12 cellular contexts compared by ENCODE assay signal in the genomic region with DNA sequence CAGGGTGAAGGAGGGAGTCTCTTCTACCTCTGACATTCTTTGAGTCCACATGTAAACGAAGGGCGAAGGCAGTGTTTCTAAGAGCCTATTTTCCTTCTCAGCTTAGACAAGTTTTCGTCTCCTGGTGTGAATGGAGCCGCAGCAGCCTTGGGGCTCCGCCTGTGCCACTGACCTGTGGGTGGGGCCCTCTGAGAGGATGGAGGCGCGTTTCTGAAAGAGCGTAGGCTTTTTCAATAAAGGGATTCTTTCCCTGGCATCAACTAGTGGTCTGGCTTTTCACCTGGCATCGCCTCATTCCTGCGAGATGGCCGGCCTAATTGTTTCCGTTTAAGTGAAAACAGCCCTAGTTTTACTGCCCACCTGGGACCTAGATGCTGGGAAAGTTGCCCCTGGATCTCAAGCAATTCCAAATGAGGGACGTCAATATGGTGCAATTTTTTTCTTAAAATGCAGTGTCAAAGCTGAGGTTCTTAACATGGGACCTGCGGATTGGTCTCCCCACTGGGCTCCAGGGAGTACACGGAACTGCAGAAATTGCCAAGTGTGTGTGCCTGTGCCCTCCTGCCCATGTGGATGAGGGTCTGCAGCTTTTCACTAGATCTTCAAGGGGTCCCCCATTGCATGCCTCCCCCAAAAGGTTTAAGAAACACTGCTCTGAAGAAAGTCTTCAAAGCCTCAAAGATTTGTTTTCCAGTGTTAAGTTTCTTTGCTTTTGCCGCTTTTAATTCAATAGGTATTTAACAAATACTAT. TPM values are rescaled to one million over a fixed set of nuclear protein-coding genes. Genes with fewer than 3 reads are reported as not detected.
DNase-seq lines count a peak whose midpoint lies in the region; ATAC-seq and TF ChIP-seq lines count a peak whose summit lies in the region.
"Had no signal": no experiment of that assay in that cellular context is flagged by ENCODE, and none has a peak within 500 bp of the region (broad histone marks: within the 10 kb centered on the region; RNA-seq: fewer than 3 reads in every experiment).

No MANE protein-coding gene starts in this region.

- H3K9me3 ChIP-seq in HAP-1 = no peaks in the 10 kb centered on the region; the same call in 1 of the 2 replicates
- no peaks in the 10 kb centered on the region for H3K9me3 ChIP-seq in mammary epithelial cell (replicated peaks; ENCODE audit: insufficient read depth, low read length)
- H3K9me3 ChIP-seq in lower lobe of right lung = no peaks in the 10 kb centered on the region

- no peaks in the 10 kb centered on the region for H3K79me2 ChIP-seq in mammary epithelial cell (ENCODE audit: insufficient read depth, low read length)

- H3K4me3 Mint-ChIP-seq in stimulated activated memory B cell treated with anti-CD40 and anti-IgM and Interleukin-4, amounts not matched to agents 10 μg/mL and 1 μg/mL and 100 μg/mL, for 72 hours = peak overlapping the region; percentile 19
- H3K4me3 Mint-ChIP-seq: T-cell had no signal

- TF ChIP-seq CTCF in mammary epithelial cell (conservative IDR thresholded peaks at IDR 0.05 in 1 of 2, IDR thresholded peaks at IDR 0.05 in 1 of 2; ENCODE audit: extremely low read depth in 1 of 2, insufficient read depth in 1 of 2, low read depth in 1 of 2, low read length in 2 of 2) (no peak), lower lobe of right lung (IDR thresholded peaks at IDR 0.05) (no peak)

- no peaks in the 10 kb centered on the region for H4K20me1 ChIP-seq in mammary epithelial cell (ENCODE audit: insufficient read depth, low read length)

- intact Hi-C loops in mammary epithelial cell (cut with micrococcal nuclease) (no loop called here), lower lobe of right lung (cut with DNase I) (no loop called here)

- DNase-seq in HAP-1 (ENCODE audit: low spot score in 2 of 2) (no peak), mammary epithelial cell (no peak), lower lobe of right lung (no peak), GM19238 (ENCODE audit: insufficient read length, low spot score) (no peak), germinal center (ENCODE audit: low spot score) (no peak)
- DNase-seq: DMS79, NCI-H226, T-cell had no signal

- no peaks in the 10 kb centered on the region for H3K9me3 Mint-ChIP-seq in stimulated activated memory B cell treated with anti-CD40 and anti-IgM and Interleukin-4, amounts not matched to agents 10 μg/mL and 1 μg/mL and 100 μg/mL, for 72 hours
- H3K9me3 Mint-ChIP-seq: T-cell had no signal

- H3K27me3 ChIP-seq in HAP-1 (ENCODE audit: low read depth) (peaks cover 13% of the 10 kb centered on the region), mammary epithelial cell (ENCODE audit: insufficient read depth, low read length) (peaks cover 8% of the 10 kb centered on the region), lower lobe of right lung (ENCODE audit: low read depth) (peaks cover 14% of the 10 kb centered on the region)

- H2AFZ ChIP-seq in mammary epithelial cell (ENCODE audit: low read depth, low read length) = peak overlapping the region; percentile 64

- peaks cover 26% of the 10 kb centered on the region for H3K27me3 Mint-ChIP-seq in stimulated activated memory B cell treated with anti-CD40 and anti-IgM and Interleukin-4, amounts not matched to agents 10 μg/mL and 1 μg/mL and 100 μg/mL, for 72 hours

- BruUV-seq in mammary epithelial cell (replicated peaks; lab: Mats Ljungman, UMichigan) = no TSS peak

- H3K9ac ChIP-seq in mammary epithelial cell (ENCODE audit: insufficient read depth, low read length) = no peak overlapping the region

- dilution Hi-C loops in mammary epithelial cell (cut with HindIII; ENCODE audit: low sequenced_read_pairs) = no loop called here

- H3K27ac Mint-ChIP-seq in stimulated activated memory B cell treated with anti-CD40 and anti-IgM and Interleukin-4, amounts not matched to agents 10 μg/mL and 1 μg/mL and 100 μg/mL, for 72 hours = no peak overlapping the region
- H3K27ac Mint-ChIP-seq: T-cell had no signal

- ATAC-seq in lower lobe of right lung = peak in 1 of 2 donors; percentile 9
- ATAC-seq in stimulated activated memory B cell treated with anti-CD40 and anti-IgM and Interleukin-4, amounts not matched to agents 10 μg/mL and 1 μg/mL and 100 μg/mL, for 72 hours = no peak
- no peak for ATAC-seq in HG02870 (IDR thresholded peaks at IDR 0.05; ENCODE audit: unreplicated experiment)
- no peak for ATAC-seq in GM21576 (IDR thresholded peaks at IDR 0.05; ENCODE audit: unreplicated experiment)
- ATAC-seq: T-cell had no signal

- no peaks in the 10 kb centered on the region for H3K36me3 ChIP-seq in HAP-1 (replicated peaks)
- no peaks in the 10 kb centered on the region for H3K36me3 ChIP-seq in mammary epithelial cell (ENCODE audit: insufficient read depth, low read length)
- H3K36me3 ChIP-seq in lower lobe of right lung = no peaks in the 10 kb centered on the region

- H3K27ac ChIP-seq in mammary epithelial cell (ENCODE audit: insufficient read depth, low read depth, low read length) = no peak overlapping the region
- H3K27ac ChIP-seq in lower lobe of right lung = peak overlapping the region; percentile 76

- CTCF ChIA-PET in mammary epithelial cell (lab: Charles Lee; ENCODE audit: low non-redundant PET) = no interaction called here

- in situ Hi-C loops in HAP-1 (cut with MboI; ENCODE audit: low sequenced_read_pairs) = no loop called here
- in situ Hi-C loops in mammary epithelial cell (cut with MboI; ENCODE audit: low sequenced_read_pairs in 2 of 2) = no loop called here

- H3K4me1 Mint-ChIP-seq in stimulated activated memory B cell treated with anti-CD40 and anti-IgM and Interleukin-4, amounts not matched to agents 10 μg/mL and 1 μg/mL and 100 μg/mL, for 72 hours = no peaks in the 10 kb centered on the region
- H3K4me1 Mint-ChIP-seq: T-cell had no signal

- peak overlapping the region; percentile 89 for H3K4me2 ChIP-seq in mammary epithelial cell (ENCODE audit: insufficient read depth, low read depth, low read length)

- H3K4me1 ChIP-seq in HAP-1 (no peaks in the 10 kb centered on the region), mammary epithelial cell (ENCODE audit: insufficient read depth, low read length) (peaks cover 10% of the 10 kb centered on the region), lower lobe of right lung (peaks cover 6% of the 10 kb centered on the region)

- H3K4me3 ChIP-seq in HAP-1 (peak overlapping the region; percentile 15; the same call in 1 of the 2 replicates), mammary epithelial cell (replicated peaks in 1 of 3; ENCODE audit: insufficient read depth in 1 of 3, low read depth in 2 of 3, low read length in 3 of 3) (peak overlapping the region in 2 of 3 experiments; percentile 37 to 44), lower lobe of right lung (peak overlapping the region; percentile 59)

- H3K36me3 Mint-ChIP-seq in stimulated activated memory B cell treated with anti-CD40 and anti-IgM and Interleukin-4, amounts not matched to agents 10 μg/mL and 1 μg/mL and 100 μg/mL, for 72 hours = no peaks in the 10 kb centered on the region
- H3K36me3 Mint-ChIP-seq: T-cell had no signal

- 29% methylated on average over 15 of the region's 16 CpGs for whole genome bisulfite sequencing in mammary epithelial cell (ENCODE audit: low coverage, missing lambda C conversion rate)

RNA-seq across cellular contexts. Expression of a gene that starts 1.0 kb away (rescaled TPM):
- total RNA-seq in mammary epithelial cell = under 1 TPM in 1 of 2 donors, not detected in 1; 0.33 TPM
- polyA plus RNA-seq in mammary epithelial cell = not detected
- not detected for polyA minus RNA-seq in mammary epithelial cell
- total RNA-seq in lower lobe of right lung = 34.5 TPM
- total RNA-seq: HT1080 had no signal

RNA-seq across cellular contexts. Expression of a gene that starts 4.0 kb away (rescaled TPM):
- under 1 TPM in 1 of 2 donors, not detected in 1; 0.17 TPM for total RNA-seq in mammary epithelial cell
- polyA plus RNA-seq in mammary epithelial cell = 0.09 TPM
- not detected for polyA minus RNA-seq in mammary epithelial cell
- total RNA-seq in lower lobe of right lung = 0.95 TPM
- total RNA-seq: HT1080 had no signal

Comparison
In these comparisons a context has a peak if more than half of its experiments do, and no peak if none do; other contexts are left out.
1. RNA of a gene that starts 1.0 kb away (total RNA-seq): 34.5 TPM in lower lobe of right lung (single experiment); 0.33 TPM in mammary epithelial cell; every median in the first group is over 10 times any median in the second.
2. Peak in every context shown above with its lines, with median percentiles within 50 percentile points of each other: H3K4me3 ChIP-seq.